In the genomic region with DNA sequence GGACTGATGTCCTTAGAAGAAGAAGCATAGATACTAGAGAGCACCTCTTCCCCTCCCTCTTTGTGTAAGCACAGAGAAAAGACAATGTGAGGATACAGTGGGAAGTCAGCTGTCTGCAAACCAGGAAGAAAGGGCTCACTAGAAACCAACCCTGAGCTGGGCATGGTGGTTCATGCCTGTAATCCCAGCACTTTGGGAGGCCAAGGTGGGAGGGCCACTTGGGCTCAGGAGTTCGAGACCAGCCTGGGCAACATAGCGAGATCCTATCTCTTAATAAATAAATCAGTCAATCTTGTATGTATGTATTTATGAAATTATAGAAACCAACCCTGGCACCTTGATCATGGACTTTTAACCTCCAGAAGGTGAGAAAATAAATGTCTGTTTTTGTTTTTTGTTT, we compare ENCODE assay signal across 24 cellular contexts.
DNase-seq lines count a peak whose midpoint lies in the region; ATAC-seq, FAIRE-seq and TF ChIP-seq lines count a peak whose summit lies in the region.
"Had no signal": no experiment of that assay in that cellular context is flagged by ENCODE, and none has a peak within 500 bp of the region (broad histone marks: within the 10 kb centered on the region; RNA-seq: fewer than 3 reads in every experiment).

No MANE protein-coding gene starts in this region.

- CTCF ChIA-PET in activated CD8-positive, alpha-beta memory T cell treated with anti-CD3 and anti-CD28 coated beads, Interleukin-2, amount 10 ng/mL, durations not matched to agents 7 days and 5 days (lab: Charles Lee): no interaction called here
- CTCF ChIA-PET in HepG2 (lab: Yijun Ruan, JAX; ENCODE audit: low intra/inter-chr PET ratio, low total read pairs): no interaction called here

- H3K4me3 ChIP-seq in HepG2 (replicated peaks in 1 of 3; ENCODE audit: insufficient read depth in 1 of 3, low read depth in 2 of 3, low read length in 3 of 3) (no peak overlapping the region), aorta (ENCODE audit: low read length in 2 of 2) (no peak overlapping the region)
- H3K4me3 ChIP-seq: A549; BLaER1 treated with 17β-estradiol and CSF1 and Interleukin-3, amounts not matched to agents 10 nM and 100 nM had no signal

- H3K27me3 ChIP-seq in HepG2 (ENCODE audit: control insufficient read depth in 1 of 2, insufficient read depth in 2 of 2, low read length in 2 of 2): peaks cover 2 to 45% of the 10 kb centered on the region in 2 experiments; a peak in 3 of 5 replicates
- H3K27me3 ChIP-seq in aorta (ENCODE audit: control insufficient read depth in 1 of 2, insufficient read depth in 2 of 2, low read length in 1 of 2): no peaks in the 10 kb centered on the region
- H3K27me3 ChIP-seq: BLaER1 treated with 17β-estradiol and CSF1 and Interleukin-3, amounts not matched to agents 10 nM and 100 nM had no signal

- H3K27ac ChIP-seq in HepG2 (ENCODE audit: extremely low read length, insufficient read depth, low read length): no peak overlapping the region
- H3K27ac ChIP-seq in aorta (ENCODE audit: low read depth in 1 of 2, low read length in 2 of 2): no peak overlapping the region
- H3K27ac ChIP-seq: 22Rv1, A549, C4-2B had no signal

- no peak overlapping the region for H3K9ac ChIP-seq in HepG2 (ENCODE audit: insufficient read depth, low read depth, low read length)
- H3K9ac ChIP-seq: BLaER1 treated with 17β-estradiol and CSF1 and Interleukin-3, amounts not matched to agents 10 nM and 100 nM had no signal

- TF ChIP-seq CTCF in HepG2 (CRISPR knock-in tag; IDR thresholded peaks at IDR 0.05): no peak

- H3K36me3 ChIP-seq in HepG2 (replicated peaks in 1 of 2; ENCODE audit: control insufficient read depth in 1 of 2, insufficient read depth in 2 of 2, low read length in 2 of 2): no peaks in the 10 kb centered on the region
- no peaks in the 10 kb centered on the region for H3K36me3 ChIP-seq in aorta (ENCODE audit: control insufficient read depth in 1 of 2, insufficient read depth in 2 of 2, low read length in 1 of 2)
- H3K36me3 ChIP-seq: BLaER1 treated with 17β-estradiol and CSF1 and Interleukin-3, amounts not matched to agents 10 nM and 100 nM had no signal

- intact Hi-C loops in HepG2 (cut with micrococcal nuclease; ENCODE audit: unreplicated experiment) (no loop called here), aorta (cut with DNase I) (no loop called here)

- no peak overlapping the region for H3K27ac Mint-ChIP-seq in activated CD8-positive, alpha-beta memory T cell treated with anti-CD3 and anti-CD28 coated beads, Interleukin-2, amount 10 ng/mL, durations not matched to agents 7 days and 5 days
- H3K27ac Mint-ChIP-seq: B cell; CD4-positive, alpha-beta memory T cell; CD4-positive, CD25-positive, alpha-beta regulatory T cell; CD8-positive, alpha-beta memory T cell had no signal

- POLR2A ChIA-PET in HepG2 (lab: Yijun Ruan, JAX): no interaction called here

- H3K27me3 Mint-ChIP-seq in activated CD8-positive, alpha-beta memory T cell treated with anti-CD3 and anti-CD28 coated beads, Interleukin-2, amount 10 ng/mL, durations not matched to agents 7 days and 5 days: peaks cover 10% of the 10 kb centered on the region

- H3K9me3 Mint-ChIP-seq in activated CD8-positive, alpha-beta memory T cell treated with anti-CD3 and anti-CD28 coated beads, Interleukin-2, amount 10 ng/mL, durations not matched to agents 7 days and 5 days (ENCODE audit: low read depth): no peaks in the 10 kb centered on the region
- H3K9me3 Mint-ChIP-seq: CD4-positive, alpha-beta memory T cell; CD8-positive, alpha-beta memory T cell had no signal

- no peaks in the 10 kb centered on the region for H3K4me1 Mint-ChIP-seq in activated CD8-positive, alpha-beta memory T cell treated with anti-CD3 and anti-CD28 coated beads, Interleukin-2, amount 10 ng/mL, durations not matched to agents 7 days and 5 days
- H3K4me1 Mint-ChIP-seq: B cell; CD4-positive, alpha-beta memory T cell; CD4-positive, CD25-positive, alpha-beta regulatory T cell; CD8-positive, alpha-beta memory T cell had no signal

- in situ Hi-C loops in HepG2 (cut with HindIII; ENCODE audit: extremely low pct_ligation_motif_present, low pct_unique_long_range_greater_than_20kb): no loop called here

- no peak for TF ChIP-seq RAD21 in HepG2 (CRISPR knock-in tag; IDR thresholded peaks at IDR 0.05)

- no peak for TF ChIP-seq POLR2A in HepG2 (IDR thresholded peaks at IDR 0.05; ENCODE audit: insufficient read depth in 1 of 2, low read depth in 2 of 2, low read length in 2 of 2)

- no peak overlapping the region for H3K4me2 ChIP-seq in HepG2 (ENCODE audit: low read depth, low read length)
- H3K4me2 ChIP-seq: A549 had no signal

- BruUV-seq in HepG2 (replicated peaks; lab: Mats Ljungman, UMichigan): no TSS peak

- H3K4me1 ChIP-seq in HepG2 (ENCODE audit: insufficient read depth, low read length): no peaks in the 10 kb centered on the region
- no peaks in the 10 kb centered on the region for H3K4me1 ChIP-seq in aorta (ENCODE audit: control insufficient read depth in 1 of 2, insufficient read depth in 2 of 2, low read length in 2 of 2)
- H3K4me1 ChIP-seq: A549, Caco-2 had no signal

- WGBS in HepG2 (ENCODE audit: low lambda C conversion rate): 11% methylated on average over 2 of the region's 2 CpGs
- 87 to 92% methylated on average over 2 of the region's 2 CpGs for WGBS in aorta, 2 donors

- H3K9me3 ChIP-seq in HepG2 (ENCODE audit: low read length) (no peaks in the 10 kb centered on the region), aorta (ENCODE audit: control insufficient read depth, low read length) (peaks cover 2% of the 10 kb centered on the region)
- H3K9me3 ChIP-seq: A549; BLaER1 treated with 17β-estradiol and CSF1 and Interleukin-3, amounts not matched to agents 10 nM and 100 nM; Caco-2 had no signal

- H3K36me3 Mint-ChIP-seq in activated CD8-positive, alpha-beta memory T cell treated with anti-CD3 and anti-CD28 coated beads, Interleukin-2, amount 10 ng/mL, durations not matched to agents 7 days and 5 days: no peaks in the 10 kb centered on the region
- H3K36me3 Mint-ChIP-seq: CD4-positive, alpha-beta memory T cell; CD4-positive, CD25-positive, alpha-beta regulatory T cell; CD8-positive, alpha-beta memory T cell had no signal

- no peak for ATAC-seq in activated CD8-positive, alpha-beta memory T cell treated with anti-CD3 and anti-CD28 coated beads, Interleukin-2, amount 10 ng/mL, durations not matched to agents 7 days and 5 days
- ATAC-seq in HepG2: no peak
- no peak for ATAC-seq in aorta (ENCODE audit: low FRiP score)
- ATAC-seq: A549 had no signal

- peak; percentile 35 for DNase-seq in activated CD8-positive, alpha-beta memory T cell treated with anti-CD3 and anti-CD28 coated beads, Interleukin-2, amount 10 ng/mL, durations not matched to agents 7 days and 5 days
- DNase-seq in activated CD8-positive, alpha-beta memory T cell treated with anti-CD3 and anti-CD28 coated beads for 24 hours: no peak
- DNase-seq in epidermal melanocyte (ENCODE audit: insufficient read length, low spot score) (peak; percentile 9), HepG2 (ENCODE audit: low spot score) (no peak), aorta (no peak), COR-L47 (lab: John Stamatoyannopoulos, UW) (no peak), CD1c-positive myeloid dendritic cell (ENCODE audit: extremely low spot score) (no peak)
- DNase-seq: AML-193; Caco-2; Calu3; CD4-positive, alpha-beta memory T cell; CD4-positive, CD25-positive, alpha-beta regulatory T cell; CD8-positive, alpha-beta memory T cell; DMS79 treated with DMSO at 0.1 percent for 48 hours; GF-D8 had no signal

- H3K79me2 ChIP-seq in HepG2 (ENCODE audit: insufficient read depth, low read length): no peaks in the 10 kb centered on the region

- no peak overlapping the region for H2AFZ ChIP-seq in HepG2 (ENCODE audit: low read length)

- FAIRE-seq in HepG2 (lab: Jason Lieb, UNC): no peak
- FAIRE-seq: A549, D721Med, G401.6, GM12891, GM19239 had no signal

- no peak overlapping the region for H3K4me3 Mint-ChIP-seq in activated CD8-positive, alpha-beta memory T cell treated with anti-CD3 and anti-CD28 coated beads, Interleukin-2, amount 10 ng/mL, durations not matched to agents 7 days and 5 days
- H3K4me3 Mint-ChIP-seq: B cell; CD4-positive, alpha-beta memory T cell; CD4-positive, CD25-positive, alpha-beta regulatory T cell; CD8-positive, alpha-beta memory T cell had no signal

- no peaks in the 10 kb centered on the region for H4K20me1 ChIP-seq in HepG2 (ENCODE audit: insufficient read depth, low read length)
- H4K20me1 ChIP-seq: BLaER1 treated with 17β-estradiol and CSF1 and Interleukin-3, amounts not matched to agents 10 nM and 100 nM had no signal

- TF ChIP-seq EP300 in HepG2 (IDR thresholded peaks at IDR 0.05; ENCODE audit: low read depth in 2 of 2, low read length in 2 of 2) (no peak), HepG2 (CRISPR knock-in tag; IDR thresholded peaks at IDR 0.05; ENCODE audit: borderline replicate concordance) (no peak)

TF ChIP-seq in HepG2, 621 proteins besides CTCF, POLR2A, EP300 and RAD21 (continues in another document):
- TF ChIP-seq, protein P1, sequence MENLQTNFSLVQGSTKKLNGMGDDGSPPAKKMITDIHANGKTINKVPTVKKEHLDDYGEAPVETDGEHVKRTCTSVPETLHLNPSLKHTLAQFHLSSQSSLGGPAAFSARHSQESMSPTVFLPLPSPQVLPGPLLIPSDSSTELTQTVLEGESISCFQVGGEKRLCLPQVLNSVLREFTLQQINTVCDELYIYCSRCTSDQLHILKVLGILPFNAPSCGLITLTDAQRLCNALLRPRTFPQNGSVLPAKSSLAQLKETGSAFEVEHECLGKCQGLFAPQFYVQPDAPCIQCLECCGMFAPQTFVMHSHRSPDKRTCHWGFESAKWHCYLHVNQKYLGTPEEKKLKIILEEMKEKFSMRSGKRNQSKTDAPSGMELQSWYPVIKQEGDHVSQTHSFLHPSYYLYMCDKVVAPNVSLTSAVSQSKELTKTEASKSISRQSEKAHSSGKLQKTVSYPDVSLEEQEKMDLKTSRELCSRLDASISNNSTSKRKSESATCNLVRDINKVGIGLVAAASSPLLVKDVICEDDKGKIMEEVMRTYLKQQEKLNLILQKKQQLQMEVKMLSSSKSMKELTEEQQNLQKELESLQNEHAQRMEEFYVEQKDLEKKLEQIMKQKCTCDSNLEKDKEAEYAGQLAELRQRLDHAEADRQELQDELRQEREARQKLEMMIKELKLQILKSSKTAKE (CRISPR knock-in tag; IDR thresholded peaks at IDR 0.05; ENCODE audit: borderline replicate concordance): no peak
- peak; percentile 29; the same call in 1 of the 2 replicates for TF ChIP-seq ZNF121 (CRISPR knock-in tag; IDR thresholded peaks at IDR 0.05)
- TF ChIP-seq ZNF292 (CRISPR knock-in tag; IDR thresholded peaks at IDR 0.05; ENCODE audit: borderline replicate concordance, low read depth): no peak
- TF ChIP-seq, protein P2, sequence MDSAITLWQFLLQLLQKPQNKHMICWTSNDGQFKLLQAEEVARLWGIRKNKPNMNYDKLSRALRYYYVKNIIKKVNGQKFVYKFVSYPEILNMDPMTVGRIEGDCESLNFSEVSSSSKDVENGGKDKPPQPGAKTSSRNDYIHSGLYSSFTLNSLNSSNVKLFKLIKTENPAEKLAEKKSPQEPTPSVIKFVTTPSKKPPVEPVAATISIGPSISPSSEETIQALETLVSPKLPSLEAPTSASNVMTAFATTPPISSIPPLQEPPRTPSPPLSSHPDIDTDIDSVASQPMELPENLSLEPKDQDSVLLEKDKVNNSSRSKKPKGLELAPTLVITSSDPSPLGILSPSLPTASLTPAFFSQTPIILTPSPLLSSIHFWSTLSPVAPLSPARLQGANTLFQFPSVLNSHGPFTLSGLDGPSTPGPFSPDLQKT (CRISPR knock-in tag; IDR thresholded peaks at IDR 0.05; ENCODE audit: borderline replicate concordance): no peak

Comparison
In these comparisons a context has a peak if more than half of its experiments do, and no peak if none do; other contexts are left out.
1. DNase-seq: peak in activated CD8-positive, alpha-beta memory T cell treated with anti-CD3 and anti-CD28 coated beads, Interleukin-2, amount 10 ng/mL, durations not matched to agents 7 days and 5 days (single experiment) and epidermal melanocyte (single experiment); none in activated CD8-positive, alpha-beta memory T cell treated with anti-CD3 and anti-CD28 coated beads for 24 hours (single experiment), HepG2 (single experiment), aorta (0 of 2), COR-L47 (single experiment) and CD1c-positive myeloid dendritic cell (single experiment).